In genomic region chr9:72356019-72356653, GRCh38 we compare ENCODE assay signal across 10 cellular contexts. TPM values are rescaled to one million over a fixed set of nuclear protein-coding genes. Genes with fewer than 3 reads are reported as not detected.
DNase-seq lines count a peak whose midpoint lies in the region; ATAC-seq, FAIRE-seq and TF ChIP-seq lines count a peak whose summit lies in the region.
"Had no signal": no experiment of that assay in that cellular context is flagged by ENCODE, and none has a peak within 500 bp of the region (broad histone marks: within the 10 kb centered on the region; RNA-seq: fewer than 3 reads in every experiment).

No MANE protein-coding gene starts in this region.

- no peak overlapping the region for H3K18ac ChIP-seq in mesendoderm (ENCODE audit: low read length)

- no peak overlapping the region for H2AK5ac ChIP-seq in mesendoderm (ENCODE audit: low read length)

- peak; percentile 5; the same call in 1 of the 2 replicates for TF ChIP-seq RAD21 in SK-N-SH (IDR thresholded peaks at IDR 0.05; ENCODE audit: low read length)

- no peaks in the 10 kb centered on the region for H3K9me2 ChIP-seq in SK-N-SH
- H3K9me2 ChIP-seq in OCI-LY7 (ENCODE audit: insufficient read depth, low read length) = no peaks in the 10 kb centered on the region

- H4K8ac ChIP-seq in mesendoderm (ENCODE audit: low read depth, low read length) = no peak overlapping the region

- H3K27me3 ChIP-seq in SK-N-SH (ENCODE audit: insufficient read depth) (no peaks in the 10 kb centered on the region), fibroblast of lung (ENCODE audit: control insufficient read depth, insufficient read depth, low read length) (no peaks in the 10 kb centered on the region), pancreas (no peaks in the 10 kb centered on the region), mesendoderm (ENCODE audit: insufficient read depth, low read length, poor library complexity) (no peaks in the 10 kb centered on the region)

- H2BK120ac ChIP-seq in mesendoderm (ENCODE audit: low read depth, low read length) = no peak overlapping the region

- H3K4me2 ChIP-seq in SK-N-SH = no peak overlapping the region
- H3K4me2 ChIP-seq in fibroblast of lung (ENCODE audit: extremely low read depth, insufficient read depth, low read length) = no peak overlapping the region
- H3K4me2 ChIP-seq in mesendoderm (ENCODE audit: low read length) = no peak overlapping the region
- no peak overlapping the region for H3K4me2 ChIP-seq in OCI-LY7 (ENCODE audit: low read length)
- H3K4me2 ChIP-seq: KMS-11 had no signal

- 0 out of 4 replicates have a peak, but pooled peaks of 1 of the 2 experiments have one; percentile 51 for TF ChIP-seq EP300 in SK-N-SH (IDR thresholded peaks at IDR 0.05; ENCODE audit: borderline replicate concordance in 1 of 2, low read depth in 1 of 2, low read length in 1 of 2)

- no peak overlapping the region for H3K56ac ChIP-seq in mesendoderm (ENCODE audit: low read length)

- H3K27ac ChIP-seq in SK-N-SH (ENCODE audit: low read depth in 2 of 2, low read length in 1 of 2) (peak overlapping the region in 1 of 2 experiments; percentile 22; a peak in 2 of 4 replicates), fibroblast of lung (ENCODE audit: insufficient read depth, low read length) (no peak overlapping the region), pancreas (peak overlapping the region in 1 of 4 donors; percentile 23), mesendoderm (ENCODE audit: low read depth, low read length) (no peak overlapping the region), OCI-LY7 (ENCODE audit: low read depth, low read length, poor library complexity, severe bottlenecking) (no peak overlapping the region)
- H3K27ac ChIP-seq: KMS-11 had no signal

- no peak overlapping the region for H3K23ac ChIP-seq in mesendoderm (ENCODE audit: low read length)

- peaks cover 69% of the 10 kb centered on the region for H3K79me2 ChIP-seq in SK-N-SH (ENCODE audit: insufficient read depth)
- peaks cover 53% of the 10 kb centered on the region for H3K79me2 ChIP-seq in fibroblast of lung (ENCODE audit: control insufficient read depth, insufficient read depth, low read length)
- H3K79me2 ChIP-seq in mesendoderm (ENCODE audit: control insufficient read depth, insufficient read depth, low read length) = peaks cover 34% of the 10 kb centered on the region
- peaks cover 45% of the 10 kb centered on the region for H3K79me2 ChIP-seq in OCI-LY7 (ENCODE audit: insufficient read depth, low read depth, low read length)

- CTCF ChIA-PET in SK-N-SH (lab: Yijun Ruan, JAX) (interaction anchor here (0.7 to 1.3 kb wide), 2 partner anchors 9 to 185 kb away, joined by 3 read pairs; partner anchors contain the start of gene ZFAND5), OCI-LY7 (lab: Charles Lee; ENCODE audit: unreplicated experiment) (no interaction called here)

- H3K4ac ChIP-seq in mesendoderm (ENCODE audit: low read depth, low read length) = no peak overlapping the region

- H3K9me3 ChIP-seq in SK-N-SH = no peaks in the 10 kb centered on the region
- no peaks in the 10 kb centered on the region for H3K9me3 ChIP-seq in fibroblast of lung (ENCODE audit: control insufficient read depth, insufficient read depth, low read depth, low read length)
- no peaks in the 10 kb centered on the region for H3K9me3 ChIP-seq in pancreas
- no peaks in the 10 kb centered on the region for H3K9me3 ChIP-seq in OCI-LY7 (ENCODE audit: low read length)

- H3K4me3 ChIP-seq in SK-N-SH (ENCODE audit: low read depth in 2 of 2, low read length in 1 of 2) = no peak overlapping the region
- H3K4me3 ChIP-seq in fibroblast of lung (replicated peaks in 1 of 4; ENCODE audit: control extremely low read depth in 1 of 4, insufficient read depth in 1 of 4, low read depth in 3 of 4, low read length in 4 of 4) = no peak overlapping the region
- no peak overlapping the region for H3K4me3 ChIP-seq in pancreas
- no peak overlapping the region for H3K4me3 ChIP-seq in mesendoderm (ENCODE audit: low read length)
- H3K4me3 ChIP-seq in OCI-LY7 (ENCODE audit: low read depth, low read length, poor library complexity, severe bottlenecking) = no peak overlapping the region

- H3K79me1 ChIP-seq in mesendoderm (ENCODE audit: low read length) = peaks cover 3% of the 10 kb centered on the region

- H4K5ac ChIP-seq in mesendoderm (ENCODE audit: low read length) = no peak overlapping the region

- H2BK15ac ChIP-seq in mesendoderm (replicated peaks; ENCODE audit: low read depth) = no peak overlapping the region

- H3K4me1 ChIP-seq in SK-N-SH (ENCODE audit: control insufficient read depth in 1 of 2, insufficient read depth in 2 of 2, low read depth in 1 of 2, low read length in 1 of 2) (peaks cover 18 to 22% of the 10 kb centered on the region in 2 experiments; a peak in 3 of 4 replicates), fibroblast of lung (ENCODE audit: control insufficient read depth, extremely low read depth, insufficient read depth, low read length) (peaks cover 4% of the 10 kb centered on the region), pancreas (peaks cover 34 to 67% (median 54%) of the 10 kb centered on the region in 3 donors), mesendoderm (ENCODE audit: control insufficient read depth, low read depth, low read length) (no peaks in the 10 kb centered on the region), OCI-LY7 (ENCODE audit: insufficient read depth, low read length, poor library complexity, severe bottlenecking) (no peaks in the 10 kb centered on the region)

- TF ChIP-seq CTCF in SK-N-SH (IDR thresholded peaks at IDR 0.05) = no peak
- TF ChIP-seq CTCF in fibroblast of lung (conservative IDR thresholded peaks at IDR 0.05 in 1 of 2, IDR thresholded peaks at IDR 0.05 in 1 of 2; ENCODE audit: low read depth in 1 of 2, low read length in 2 of 2) = peak; percentile 5 to 15
- no peak for TF ChIP-seq CTCF in pancreas (IDR thresholded peaks at IDR 0.05)
- no peak for TF ChIP-seq CTCF in GM10266 (IDR thresholded peaks at IDR 0.05; ENCODE audit: control insufficient read depth, insufficient read depth, low read depth, missing control alignments)
- TF ChIP-seq CTCF in OCI-LY7 (conservative IDR thresholded peaks at IDR 0.05; ENCODE audit: low read length) = no peak

- WGBS in SK-N-SH (ENCODE audit: low lambda C conversion rate) = 65% methylated on average over 10 of the region's 10 CpGs
- WGBS in pancreas, 2 donors = 57 to 58% methylated on average over 10 of the region's 10 CpGs
- WGBS in mesendoderm (ENCODE audit: extremely low coverage, insufficient coverage, low lambda C conversion rate) = no CpG with 5 or more reads among the region's 10 CpGs

- intact Hi-C loops in pancreas (cut with DNase I) = loop anchor here in 1 of 3 donors (10.0 kb wide), 1 partner anchor 51 kb away; no protein-coding TSS in a partner anchor
- intact Hi-C loops in OCI-LY7 (cut with micrococcal nuclease; ENCODE audit: unreplicated experiment) = loop anchor here (5.0 kb wide), 1 partner anchor 559 kb away; no protein-coding TSS in a partner anchor

- no TSS peak for BruUV-seq in OCI-LY7 (replicated peaks; lab: Mats Ljungman, UMichigan)

- no peak overlapping the region for H2BK5ac ChIP-seq in mesendoderm (ENCODE audit: low read length)

- peaks cover 29% of the 10 kb centered on the region for H3F3A ChIP-seq in SK-N-SH (replicated peaks; ENCODE audit: insufficient read depth)

- peak in 3 of 4 donors; percentile 10 to 26 (median 13) for ATAC-seq in pancreas

- H3K36me3 ChIP-seq in SK-N-SH (replicated peaks in 1 of 2; ENCODE audit: control insufficient read depth in 1 of 2, insufficient read depth in 2 of 2, low read length in 1 of 2) (peaks cover 72 to 82% of the 10 kb centered on the region in 2 experiments), fibroblast of lung (ENCODE audit: control insufficient read depth, insufficient read depth, low read length) (peaks cover 7% of the 10 kb centered on the region), pancreas (peaks cover 5 to 63% (median 18%) of the 10 kb centered on the region in 3 donors), mesendoderm (ENCODE audit: control insufficient read depth, insufficient read depth, low read length) (peaks cover 2% of the 10 kb centered on the region), OCI-LY7 (ENCODE audit: insufficient read depth, low read length) (peaks cover 94% of the 10 kb centered on the region)

- H4K20me1 ChIP-seq in SK-N-SH (ENCODE audit: insufficient read depth) (peaks cover 75% of the 10 kb centered on the region), fibroblast of lung (ENCODE audit: control insufficient read depth, extremely low read depth, insufficient read depth, low read length) (peaks cover 3% of the 10 kb centered on the region), OCI-LY7 (ENCODE audit: insufficient read depth, low read length) (peaks cover 50% of the 10 kb centered on the region)

- POLR2A ChIA-PET in SK-N-SH (lab: Yijun Ruan, JAX) (interaction anchor here (2.3 kb wide), 1 partner anchor 9 kb away, joined by 20 read pairs; the partner anchor contains the start of gene ZFAND5), OCI-LY7 (lab: Charles Lee) (interaction anchor here (1.4 kb wide), 1 partner anchor 10 kb away, joined by 4 read pairs; no protein-coding TSS in a partner anchor)

- no peak overlapping the region for H3K9ac ChIP-seq in SK-N-SH
- no peak overlapping the region for H3K9ac ChIP-seq in fibroblast of lung (ENCODE audit: insufficient read depth, low read length)
- H3K9ac ChIP-seq in mesendoderm (ENCODE audit: low read length) = no peak overlapping the region
- H3K9ac ChIP-seq: KMS-11 had no signal

- DNase-seq in GM04504 (ENCODE audit: low read depth) = peak; percentile 40
- DNase-seq in SK-N-SH = peak; percentile 58
- DNase-seq in fibroblast of lung (ENCODE audit: low read depth in 2 of 2) = peak in 1 of 2 donors; percentile 64
- DNase-seq in pancreas = no peak
- no peak for DNase-seq in GM10266 (ENCODE audit: extremely low spot score)
- DNase-seq in ureter (ENCODE audit: low spot score) = no peak
- no peak for DNase-seq in mesendoderm
- DNase-seq in OCI-LY7 (ENCODE audit: low spot score) = no peak
- DNase-seq: H9 had no signal

- peak; percentile 73 for FAIRE-seq in pancreas (lab: Jason Lieb, UNC)

- H2AFZ ChIP-seq in SK-N-SH (ENCODE audit: low read depth) = no peak overlapping the region
- no peak overlapping the region for H2AFZ ChIP-seq in fibroblast of lung (ENCODE audit: low read length)
- H2AFZ ChIP-seq in OCI-LY7 (ENCODE audit: low read length) = no peak overlapping the region

TF ChIP-seq in SK-N-SH, 30 proteins besides CTCF, POLR2A, EP300 and RAD21 (continues in another document):
- TF ChIP-seq NRF1 (IDR thresholded peaks at IDR 0.05; ENCODE audit: low read depth, low read length) (no peak), RCOR1 (IDR thresholded peaks at IDR 0.05; ENCODE audit: low read length) (no peak)

RNA-seq across cellular contexts. Expression of gene ZFAND5, which starts 8.9 kb away (rescaled TPM):
- polyA plus RNA-seq in SK-N-SH (2012; rRNA removed) (53.1 and 58.8 TPM in 2 replicates), fibroblast of lung (119 and 153 TPM in 2 replicates), pancreas (10 to 100 TPM; 55.6 to 84.7 TPM)
- 72.5 and 74.3 TPM in 2 replicates for polyA plus RNA-seq in SK-N-SH (2012; cell fraction: cytosol; rRNA removed)
- 83.4 and 174 TPM in 2 replicates for polyA plus RNA-seq in SK-N-SH (2012; cell fraction: nucleus; rRNA removed)
- total RNA-seq in fibroblast of lung (127 and 159 TPM in 2 replicates), pancreas (10 to 100 TPM; 47.8 to 98.6 (median 70.8) TPM), ureter (282 TPM), OCI-LY7 (2022) (54.3 and 57.7 TPM in 2 replicates)
- polyA plus RNA-seq in fibroblast of lung (2012) = 131 and 153 TPM in 2 replicates
- polyA minus RNA-seq in fibroblast of lung (ENCODE audit: low replicate concordance) = 40.3 and 43.4 TPM in 2 replicates
- polyA plus RNA-seq in mesendoderm (2013, experiment 1 of 2) = 133 TPM
- 134 TPM for polyA plus RNA-seq in mesendoderm (2013, experiment 2 of 2)
- 30.9 and 60.5 TPM in 2 replicates for total RNA-seq in OCI-LY7 (2014; rRNA removed; shearing (Covaris generic))

Comparison
In these comparisons a context has a peak if more than half of its experiments do, and no peak if none do; other contexts are left out.
1. DNase-seq: peak in GM04504 (single experiment) and SK-N-SH (single experiment); none in pancreas (0 of 6), GM10266 (single experiment), ureter (single experiment), mesendoderm (single experiment) and OCI-LY7 (single experiment).
2. CTCF ChIP-seq: peak in fibroblast of lung (2 of 2); none in SK-N-SH (single experiment), pancreas (0 of 4), GM10266 (single experiment) and OCI-LY7 (single experiment).